Comparison of ENCODE assay signal across 1 cellular context in the genomic region with DNA sequence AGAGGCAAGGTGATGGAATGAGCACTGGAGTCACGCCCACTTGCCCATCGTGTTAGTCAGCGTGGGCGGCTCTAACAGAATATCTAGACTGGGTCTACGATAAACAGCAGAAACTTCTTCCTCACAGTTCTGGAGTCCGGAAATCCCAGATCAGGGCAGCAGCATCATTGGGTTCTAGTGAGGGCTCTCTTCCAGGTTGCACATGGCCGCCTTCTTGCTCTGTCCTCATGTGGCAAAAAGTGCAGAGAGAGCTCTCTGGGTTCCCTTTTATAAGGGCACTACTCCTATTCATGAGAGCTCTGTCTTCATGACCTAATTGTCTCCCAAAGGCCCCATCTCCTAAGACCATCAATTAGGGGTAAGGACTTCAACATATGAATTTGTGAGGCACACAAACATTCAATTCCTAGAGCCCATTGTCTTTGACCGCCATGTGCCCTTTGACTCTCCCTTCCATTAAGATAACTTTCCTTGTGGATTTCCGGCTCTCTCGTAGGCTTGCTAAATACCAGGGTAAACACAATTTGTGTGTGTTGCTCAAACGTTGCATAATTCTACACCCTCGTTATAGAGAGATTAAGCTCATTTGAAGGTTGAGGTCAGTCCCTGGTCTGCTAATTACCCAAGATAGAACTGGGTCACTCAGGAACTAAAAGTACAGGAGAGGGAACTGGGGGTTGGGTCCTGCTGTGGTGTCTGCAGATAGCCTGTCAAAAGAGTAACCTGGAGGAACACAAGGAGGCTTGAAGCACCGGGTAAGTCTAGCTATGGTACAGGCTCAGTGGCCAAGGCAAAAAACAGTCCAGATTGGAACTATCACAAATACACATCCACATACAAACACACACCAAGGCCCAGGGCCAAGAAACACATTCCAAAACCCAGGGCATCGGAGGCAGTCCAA.
TF ChIP-seq lines count a peak whose summit lies in the region.

No MANE protein-coding gene starts in this region.

TF ChIP-seq in HepG2, 621 proteins besides CTCF, POLR2A, EP300 and RAD21 (continued from another document and continues in another):
- TF ChIP-seq NONO (IDR thresholded peaks at IDR 0.05) (no peak), NONO (CRISPR knock-in tag; conservative IDR thresholded peaks at IDR 0.05) (peak; percentile 95), ZNF724P (CRISPR knock-in tag; IDR thresholded peaks at IDR 0.05; ENCODE audit: borderline replicate concordance) (0 out of 2 replicates have a peak, but pooled peaks have one; percentile 68), FUBP1 (CRISPR knock-in tag; IDR thresholded peaks at IDR 0.05; ENCODE audit: borderline replicate concordance) (no peak), CBX5 (CRISPR knock-in tag; IDR thresholded peaks at IDR 0.05; ENCODE audit: borderline replicate concordance) (peak; percentile 72; the same call in 1 of the 2 replicates), ZNF563 (CRISPR knock-in tag; IDR thresholded peaks at IDR 0.05) (peak; percentile 48; the same call in 1 of the 2 replicates), ZNF674 (CRISPR knock-in tag; IDR thresholded peaks at IDR 0.05; ENCODE audit: low read depth) (no peak; the same call in 1 of the 2 replicates), RXRB (CRISPR knock-in tag; IDR thresholded peaks at IDR 0.05; ENCODE audit: borderline replicate concordance) (peak; percentile 99), ASH2L (IDR thresholded peaks at IDR 0.05; ENCODE audit: insufficient read length, low read depth, low read length) (peak; percentile 47), TFDP2 (CRISPR knock-in tag; IDR thresholded peaks at IDR 0.05) (peak; percentile 53; the same call in 1 of the 2 replicates), ZNF296 (CRISPR knock-in tag; conservative IDR thresholded peaks at IDR 0.05) (no peak), ZNF383 (CRISPR knock-in tag; IDR thresholded peaks at IDR 0.05; ENCODE audit: borderline replicate concordance) (no peak), ZNF136 (CRISPR knock-in tag; IDR thresholded peaks at IDR 0.05; ENCODE audit: low read depth) (0 out of 2 replicates have a peak, but pooled peaks have one; percentile 41), MIER3 (CRISPR knock-in tag; IDR thresholded peaks at IDR 0.05; ENCODE audit: borderline replicate concordance) (peak; percentile 93; the same call in 1 of the 2 replicates), RBM22 (optimal IDR thresholded peaks at IDR 0.05; ENCODE audit: low read length) (no peak), ATM (IDR thresholded peaks at IDR 0.05; ENCODE audit: borderline replicate concordance) (no peak), ZNF317 (CRISPR knock-in tag; IDR thresholded peaks at IDR 0.05) (peak; percentile 67; the same call in 1 of the 2 replicates), ZSCAN21 (CRISPR knock-in tag; IDR thresholded peaks at IDR 0.05; ENCODE audit: borderline replicate concordance) (no peak), SRSF4 (IDR thresholded peaks at IDR 0.05; ENCODE audit: low read depth, low read length, poor library complexity, severe bottlenecking) (no peak), TSC22D2 (CRISPR knock-in tag; IDR thresholded peaks at IDR 0.05; ENCODE audit: borderline replicate concordance) (0 out of 2 replicates have a peak, but pooled peaks have one; percentile 52), ZNF598 (CRISPR knock-in tag; IDR thresholded peaks at IDR 0.05; ENCODE audit: borderline replicate concordance) (no peak), GABPB1 (CRISPR knock-in tag; IDR thresholded peaks at IDR 0.05) (peak; percentile 67), ZNF496 (CRISPR knock-in tag; IDR thresholded peaks at IDR 0.05; ENCODE audit: insufficient replicate concordance) (no peak), ZNF747 (CRISPR knock-in tag; IDR thresholded peaks at IDR 0.05; ENCODE audit: borderline replicate concordance) (peak; percentile 67; the same call in 1 of the 2 replicates), ZNF777 (CRISPR knock-in tag; IDR thresholded peaks at IDR 0.05) (peak; percentile 5; the same call in 1 of the 2 replicates), ZNF331 (CRISPR knock-in tag; IDR thresholded peaks at IDR 0.05) (peak; percentile 92), ZNF792 (CRISPR knock-in tag; IDR thresholded peaks at IDR 0.05) (peak; percentile 94), PRDM10 (CRISPR knock-in tag; IDR thresholded peaks at IDR 0.05; ENCODE audit: low read depth) (no peak; the same call in 1 of the 2 replicates), ZMAT3 (CRISPR knock-in tag; conservative IDR thresholded peaks at IDR 0.05) (peak; percentile 71; the same call in 1 of the 2 replicates), SCMH1 (CRISPR knock-in tag; IDR thresholded peaks at IDR 0.05; ENCODE audit: borderline replicate concordance) (no peak), ZNF10 (CRISPR knock-in tag; IDR thresholded peaks at IDR 0.05; ENCODE audit: borderline replicate concordance, low read depth) (no peak), ZMYM3 (CRISPR knock-in tag; IDR thresholded peaks at IDR 0.05) (no peak; the same call in 1 of the 2 replicates), SUZ12 (IDR thresholded peaks at IDR 0.05; ENCODE audit: low read depth, low read length) (no peak), PPARG (CRISPR knock-in tag; conservative IDR thresholded peaks at IDR 0.05) (peak; percentile 93), CEBPB (IDR thresholded peaks at IDR 0.05; ENCODE audit: borderline replicate concordance, low read depth, low read length) (peak; percentile 96), CBFB (CRISPR knock-in tag; IDR thresholded peaks at IDR 0.05) (peak; percentile 97), ZFP41 (CRISPR knock-in tag; IDR thresholded peaks at IDR 0.05; ENCODE audit: borderline replicate concordance) (no peak), RORA (CRISPR knock-in tag; IDR thresholded peaks at IDR 0.05) (peak; percentile 96; the same call in 1 of the 2 replicates), FIP1L1 (IDR thresholded peaks at IDR 0.05; ENCODE audit: borderline replicate concordance, insufficient read depth, low read depth, low read length) (no peak), ZNF20 (CRISPR knock-in tag; IDR thresholded peaks at IDR 0.05) (no peak), TCF7 (IDR thresholded peaks at IDR 0.05; ENCODE audit: low read depth) (peak; percentile 91), RXRA (CRISPR knock-in tag; IDR thresholded peaks at IDR 0.05) (peak; percentile 95; the same call in 1 of the 2 replicates), ZNF292 (CRISPR knock-in tag; IDR thresholded peaks at IDR 0.05; ENCODE audit: borderline replicate concordance, low read depth) (peak; percentile 25; the same call in 1 of the 2 replicates), SMC3 (IDR thresholded peaks at IDR 0.05; ENCODE audit: low read length) (peak; percentile 17; the same call in 1 of the 2 replicates)
- TF ChIP-seq, protein P1, sequence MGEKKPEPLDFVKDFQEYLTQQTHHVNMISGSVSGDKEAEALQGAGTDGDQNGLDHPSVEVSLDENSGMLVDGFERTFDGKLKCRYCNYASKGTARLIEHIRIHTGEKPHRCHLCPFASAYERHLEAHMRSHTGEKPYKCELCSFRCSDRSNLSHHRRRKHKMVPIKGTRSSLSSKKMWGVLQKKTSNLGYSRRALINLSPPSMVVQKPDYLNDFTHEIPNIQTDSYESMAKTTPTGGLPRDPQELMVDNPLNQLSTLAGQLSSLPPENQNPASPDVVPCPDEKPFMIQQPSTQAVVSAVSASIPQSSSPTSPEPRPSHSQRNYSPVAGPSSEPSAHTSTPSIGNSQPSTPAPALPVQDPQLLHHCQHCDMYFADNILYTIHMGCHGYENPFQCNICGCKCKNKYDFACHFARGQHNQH (CRISPR knock-in tag; IDR thresholded peaks at IDR 0.05) = peak; percentile 87; the same call in 1 of the 2 replicates
- TF ChIP-seq, protein P2, sequence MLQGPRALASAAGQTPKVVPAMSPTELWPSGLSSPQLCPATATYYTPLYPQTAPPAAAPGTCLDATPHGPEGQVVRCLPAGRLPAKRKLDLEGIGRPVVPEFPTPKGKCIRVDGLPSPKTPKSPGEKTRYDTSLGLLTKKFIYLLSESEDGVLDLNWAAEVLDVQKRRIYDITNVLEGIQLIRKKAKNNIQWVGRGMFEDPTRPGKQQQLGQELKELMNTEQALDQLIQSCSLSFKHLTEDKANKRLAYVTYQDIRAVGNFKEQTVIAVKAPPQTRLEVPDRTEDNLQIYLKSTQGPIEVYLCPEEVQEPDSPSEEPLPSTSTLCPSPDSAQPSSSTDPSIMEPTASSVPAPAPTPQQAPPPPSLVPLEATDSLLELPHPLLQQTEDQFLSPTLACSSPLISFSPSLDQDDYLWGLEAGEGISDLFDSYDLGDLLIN (CRISPR knock-in tag; IDR thresholded peaks at IDR 0.05; ENCODE audit: borderline replicate concordance) = no peak
- TF ChIP-seq, protein P3, sequence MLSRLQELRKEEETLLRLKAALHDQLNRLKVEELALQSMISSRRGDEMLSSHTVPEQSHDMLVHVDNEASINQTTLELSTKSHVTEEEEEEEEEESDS (CRISPR knock-in tag; IDR thresholded peaks at IDR 0.05; ENCODE audit: borderline replicate concordance) = peak; percentile 67; the same call in 1 of the 2 replicates
- TF ChIP-seq, protein P4, sequence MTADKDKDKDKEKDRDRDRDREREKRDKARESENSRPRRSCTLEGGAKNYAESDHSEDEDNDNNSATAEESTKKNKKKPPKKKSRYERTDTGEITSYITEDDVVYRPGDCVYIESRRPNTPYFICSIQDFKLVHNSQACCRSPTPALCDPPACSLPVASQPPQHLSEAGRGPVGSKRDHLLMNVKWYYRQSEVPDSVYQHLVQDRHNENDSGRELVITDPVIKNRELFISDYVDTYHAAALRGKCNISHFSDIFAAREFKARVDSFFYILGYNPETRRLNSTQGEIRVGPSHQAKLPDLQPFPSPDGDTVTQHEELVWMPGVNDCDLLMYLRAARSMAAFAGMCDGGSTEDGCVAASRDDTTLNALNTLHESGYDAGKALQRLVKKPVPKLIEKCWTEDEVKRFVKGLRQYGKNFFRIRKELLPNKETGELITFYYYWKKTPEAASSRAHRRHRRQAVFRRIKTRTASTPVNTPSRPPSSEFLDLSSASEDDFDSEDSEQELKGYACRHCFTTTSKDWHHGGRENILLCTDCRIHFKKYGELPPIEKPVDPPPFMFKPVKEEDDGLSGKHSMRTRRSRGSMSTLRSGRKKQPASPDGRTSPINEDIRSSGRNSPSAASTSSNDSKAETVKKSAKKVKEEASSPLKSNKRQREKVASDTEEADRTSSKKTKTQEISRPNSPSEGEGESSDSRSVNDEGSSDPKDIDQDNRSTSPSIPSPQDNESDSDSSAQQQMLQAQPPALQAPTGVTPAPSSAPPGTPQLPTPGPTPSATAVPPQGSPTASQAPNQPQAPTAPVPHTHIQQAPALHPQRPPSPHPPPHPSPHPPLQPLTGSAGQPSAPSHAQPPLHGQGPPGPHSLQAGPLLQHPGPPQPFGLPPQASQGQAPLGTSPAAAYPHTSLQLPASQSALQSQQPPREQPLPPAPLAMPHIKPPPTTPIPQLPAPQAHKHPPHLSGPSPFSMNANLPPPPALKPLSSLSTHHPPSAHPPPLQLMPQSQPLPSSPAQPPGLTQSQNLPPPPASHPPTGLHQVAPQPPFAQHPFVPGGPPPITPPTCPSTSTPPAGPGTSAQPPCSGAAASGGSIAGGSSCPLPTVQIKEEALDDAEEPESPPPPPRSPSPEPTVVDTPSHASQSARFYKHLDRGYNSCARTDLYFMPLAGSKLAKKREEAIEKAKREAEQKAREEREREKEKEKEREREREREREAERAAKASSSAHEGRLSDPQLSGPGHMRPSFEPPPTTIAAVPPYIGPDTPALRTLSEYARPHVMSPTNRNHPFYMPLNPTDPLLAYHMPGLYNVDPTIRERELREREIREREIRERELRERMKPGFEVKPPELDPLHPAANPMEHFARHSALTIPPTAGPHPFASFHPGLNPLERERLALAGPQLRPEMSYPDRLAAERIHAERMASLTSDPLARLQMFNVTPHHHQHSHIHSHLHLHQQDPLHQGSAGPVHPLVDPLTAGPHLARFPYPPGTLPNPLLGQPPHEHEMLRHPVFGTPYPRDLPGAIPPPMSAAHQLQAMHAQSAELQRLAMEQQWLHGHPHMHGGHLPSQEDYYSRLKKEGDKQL (CRISPR knock-in tag; IDR thresholded peaks at IDR 0.05; ENCODE audit: low read depth) = peak; percentile 99
